8 cellular contexts compared by ENCODE assay signal in the genomic region with DNA sequence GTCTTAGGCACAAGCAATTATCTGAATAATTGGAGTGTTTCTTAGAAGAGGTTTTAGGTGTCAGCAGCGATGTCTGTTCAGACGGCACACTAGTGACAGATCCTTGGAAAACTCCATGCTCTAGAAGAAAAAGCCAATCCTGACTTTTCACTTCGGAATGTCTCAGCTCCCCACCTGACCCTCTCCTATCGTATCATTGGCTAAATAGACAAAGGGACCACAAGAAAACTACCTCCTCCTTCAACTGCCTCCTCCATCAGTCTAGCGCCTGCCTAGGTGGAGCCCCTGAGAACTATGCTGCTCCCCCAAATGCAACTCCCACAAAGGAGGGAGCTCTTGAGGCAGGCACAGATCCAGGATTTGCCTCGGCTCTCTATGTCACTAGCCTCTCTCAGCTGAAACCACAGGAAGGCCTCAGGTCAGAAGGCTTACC.
DNase-seq lines count a peak whose midpoint lies in the region; ATAC-seq and TF ChIP-seq lines count a peak whose summit lies in the region.

No MANE protein-coding gene starts in this region.

- peak overlapping the region; percentile 98 for H3K27ac ChIP-seq in brain microvascular endothelial cell

- peak overlapping the region; percentile 46 to 86 for H3K27ac Mint-ChIP-seq in natural killer cell

- DNase-seq in AG20443 (ENCODE audit: low spot score) (peak; percentile 20), brain microvascular endothelial cell (no peak), natural killer cell (no peak), SIG-M5 (lab: John Stamatoyannopoulos, UW) (no peak), retina (no peak), MG63 (no peak), left lobe of liver (ENCODE audit: low spot score) (no peak)

- peaks cover 4 to 7% of the 10 kb centered on the region in 2 donors for H3K27me3 Mint-ChIP-seq in natural killer cell (ENCODE audit: low read depth in 2 of 2)

- ATAC-seq in HG02852 (IDR thresholded peaks at IDR 0.05; ENCODE audit: unreplicated experiment) (peak; percentile 1), natural killer cell (no peak), left lobe of liver (no peak)

- peaks cover 41 to 45% of the 10 kb centered on the region in 2 donors for H3K4me1 Mint-ChIP-seq in natural killer cell

- no peaks in the 10 kb centered on the region for H3K9me3 ChIP-seq in MG63

- H3K36me3 Mint-ChIP-seq in natural killer cell, result no peaks in the 10 kb centered on the region

- peak; percentile 23 for TF ChIP-seq CTCF in brain microvascular endothelial cell (IDR thresholded peaks at IDR 0.05; ENCODE audit: low read depth, low read length, missing control alignments)
- no peak for TF ChIP-seq CTCF in natural killer cell (IDR thresholded peaks at IDR 0.05)

- no peaks in the 10 kb centered on the region for H3K9me3 Mint-ChIP-seq in natural killer cell

- H3K4me3 Mint-ChIP-seq in natural killer cell, result peak overlapping the region; percentile 47

- intact Hi-C loops in natural killer cell (cut with micrococcal nuclease), result no loop called here

- H3K27me3 ChIP-seq in brain microvascular endothelial cell (replicated peaks) (no peaks in the 10 kb centered on the region), MG63 (no peaks in the 10 kb centered on the region)

- H3K4me3 ChIP-seq in brain microvascular endothelial cell (ENCODE audit: low read depth, low read length) (no peak overlapping the region), MG63 (no peak overlapping the region)

- in situ Hi-C loops in brain microvascular endothelial cell (cut with HindIII; ENCODE audit: low pct_ligation_motif_present, low sequenced_read_pairs), result no loop called here

- H3K36me3 ChIP-seq in brain microvascular endothelial cell (replicated peaks) (no peaks in the 10 kb centered on the region), MG63 (no peaks in the 10 kb centered on the region)
